21 cellular contexts compared by ENCODE assay signal in the genomic region with DNA sequence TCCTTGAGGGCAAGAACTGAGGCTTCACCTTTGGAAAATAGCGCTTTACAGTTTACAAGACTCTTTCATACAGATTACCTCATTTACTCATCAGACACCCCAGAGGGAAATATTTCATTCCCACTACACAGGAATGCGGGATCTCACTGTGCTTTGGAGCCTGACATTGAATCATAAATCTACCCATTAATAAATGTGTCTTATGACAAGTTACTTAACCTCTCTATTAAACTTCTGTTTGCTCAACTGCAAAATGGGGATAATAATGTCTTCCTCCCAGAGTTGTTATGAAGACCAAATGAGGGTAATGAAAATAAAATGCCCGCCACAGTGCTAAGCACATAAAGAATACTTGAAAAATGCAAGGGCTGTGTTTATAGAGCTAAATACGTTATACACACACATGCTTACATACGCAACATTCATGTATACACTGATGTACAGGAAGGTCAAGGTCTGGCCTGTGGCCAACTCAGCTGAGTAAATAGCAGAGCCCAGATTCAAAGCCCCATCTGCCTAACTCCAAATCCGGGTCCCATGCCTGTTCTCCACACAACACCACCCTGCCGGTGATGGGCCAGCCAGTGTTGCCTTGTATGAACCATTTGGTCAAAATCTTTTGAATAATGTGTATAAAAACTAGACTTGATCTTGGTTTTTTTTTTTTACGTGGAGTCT. TPM values are rescaled to one million over a fixed set of nuclear protein-coding genes. Genes with fewer than 3 reads are reported as not detected.
DNase-seq lines count a peak whose midpoint lies in the region; ATAC-seq and TF ChIP-seq lines count a peak whose summit lies in the region.
"Had no signal": no experiment of that assay in that cellular context is flagged by ENCODE, and none has a peak within 500 bp of the region (broad histone marks: within the 10 kb centered on the region; RNA-seq: fewer than 3 reads in every experiment).

No MANE protein-coding gene starts in this region.

- no peaks in the 10 kb centered on the region for H3K9me3 Mint-ChIP-seq in endodermal cell
- H3K9me3 Mint-ChIP-seq: activated T-helper 1 cell treated with anti-CD3 and anti-CD28 coated beads, Interleukin-12 subunit alpha, Interleukin-12 subunit beta, Interleukin-2, Interleukin-4 antibody, amounts not matched to agents 30 ng/mL and 10 ng/mL and 1 ng/mL, durations not matched to agents 14 hours and 24 hours and 36 hours had no signal

- H3K4me1 Mint-ChIP-seq in endodermal cell: peaks cover 44% of the 10 kb centered on the region

- H3K36me3 ChIP-seq in IMR-90 (ENCODE audit: control insufficient read depth, insufficient read depth, low read length) (no peaks in the 10 kb centered on the region), Panc1 (ENCODE audit: control insufficient read depth, insufficient read depth, low read length) (no peaks in the 10 kb centered on the region), endodermal cell (ENCODE audit: control insufficient read depth, insufficient read depth, low read length) (no peaks in the 10 kb centered on the region)
- H3K36me3 ChIP-seq: heart right ventricle had no signal

- peaks cover 14% of the 10 kb centered on the region; the same call in 1 of the 2 replicates for H3K9me1 ChIP-seq in IMR-90 (ENCODE audit: insufficient read depth, low read length)

- H3K4me1 ChIP-seq in IMR-90 (ENCODE audit: control insufficient read depth, insufficient read depth, low read length) (peaks cover 14% of the 10 kb centered on the region), Panc1 (ENCODE audit: control insufficient read depth, insufficient read depth, low read length) (peaks cover 9% of the 10 kb centered on the region; the same call in 1 of the 2 replicates), endodermal cell (ENCODE audit: control insufficient read depth, insufficient read depth, low read length) (peaks cover 7% of the 10 kb centered on the region)

- peak overlapping the region; percentile 62; the same call in 1 of the 2 replicates for H3K4ac ChIP-seq in IMR-90 (ENCODE audit: low read depth, low read length)

- H3K9me3 ChIP-seq in IMR-90 (ENCODE audit: control insufficient read depth, insufficient read depth, low read length): no peaks in the 10 kb centered on the region
- H3K9me3 ChIP-seq in Panc1 (ENCODE audit: control insufficient read depth, insufficient read depth, low read depth, low read length): no peaks in the 10 kb centered on the region
- H3K9me3 ChIP-seq in endodermal cell (ENCODE audit: control insufficient read depth, low read length): no peaks in the 10 kb centered on the region
- H3K9me3 ChIP-seq: heart right ventricle had no signal

- H3K27ac ChIP-seq in IMR-90 (ENCODE audit: insufficient read depth, low read length): no peak overlapping the region
- H3K27ac ChIP-seq in Panc1 (ENCODE audit: low read length): peak overlapping the region; percentile 55; the same call in 1 of the 2 replicates
- H3K27ac ChIP-seq in endodermal cell (ENCODE audit: low read depth, low read length): no peak overlapping the region
- H3K27ac ChIP-seq: GM23248, heart right ventricle had no signal

- 67% methylated on average over 1 of the region's 8 CpGs; no CpG with 5 or more reads in 1 of the 2 experiments for WGBS in IMR-90 (ENCODE audit: extremely low coverage in 2 of 2, insufficient read length in 1 of 2), 2 experiments
- 75 to 89% methylated on average over 5 to 8 of the region's 8 CpGs for WGBS in endodermal cell (ENCODE audit: insufficient coverage in 1 of 2, insufficient read length in 1 of 2), 2 experiments

- TF ChIP-seq CTCF in IMR-90 (conservative IDR thresholded peaks at IDR 0.05; ENCODE audit: low read depth, low read length) (no peak), Panc1 (IDR thresholded peaks at IDR 0.05) (no peak), endodermal cell (conservative IDR thresholded peaks at IDR 0.05) (no peak)

- H3K79me1 ChIP-seq in IMR-90 (ENCODE audit: low read depth in 1 of 2, low read length in 2 of 2): 0 out of 4 replicates have a peak, but pooled peaks cover 0 to 6% of the 10 kb centered on the region in 2 experiments

- H4K8ac ChIP-seq in IMR-90 (ENCODE audit: low read depth in 2 of 2, low read length in 2 of 2): no peak overlapping the region

- no peak overlapping the region for H3K4me2 ChIP-seq in IMR-90 (ENCODE audit: low read depth, low read length)

- H2BK120ac ChIP-seq in IMR-90 (ENCODE audit: low read depth, low read length): no peak overlapping the region

- H3K27ac Mint-ChIP-seq in endodermal cell: no peak overlapping the region
- H3K27ac Mint-ChIP-seq: activated T-helper 1 cell treated with anti-CD3 and anti-CD28 coated beads, Interleukin-12 subunit alpha, Interleukin-12 subunit beta, Interleukin-2, Interleukin-4 antibody, amounts not matched to agents 30 ng/mL and 10 ng/mL and 1 ng/mL, durations not matched to agents 14 hours and 24 hours and 36 hours had no signal

- CTCF ChIA-PET in IMR-90 (lab: Yijun Ruan, JAX): no interaction called here
- CTCF ChIA-PET in Panc1 (lab: Charles Lee): no interaction called here

- H4K91ac ChIP-seq in IMR-90 (ENCODE audit: insufficient read depth, low read depth, low read length): no peak overlapping the region

- no peaks in the 10 kb centered on the region for H3K36me3 Mint-ChIP-seq in endodermal cell (ENCODE audit: low read depth)

- H4K20me1 ChIP-seq in IMR-90 (ENCODE audit: insufficient read depth, low read length): no peaks in the 10 kb centered on the region

- H3K27me3 ChIP-seq in IMR-90 (ENCODE audit: control insufficient read depth, insufficient read depth, low read length): no peaks in the 10 kb centered on the region
- H3K27me3 ChIP-seq in Panc1 (ENCODE audit: control insufficient read depth, insufficient read depth, low read length): no peaks in the 10 kb centered on the region
- H3K27me3 ChIP-seq in endodermal cell (ENCODE audit: control insufficient read depth, insufficient read depth, low read length, poor library complexity, severe bottlenecking): no peaks in the 10 kb centered on the region
- H3K27me3 ChIP-seq: heart right ventricle had no signal

- DNase-seq in COLO668 (lab: John Stamatoyannopoulos, UW; ENCODE audit: unreplicated experiment): peak; percentile 93
- peak; percentile 82 for DNase-seq in IMR-90
- no peak for DNase-seq in Panc1 (ENCODE audit: low read depth, low spot score)
- DNase-seq in glomerular visceral epithelial cell (ENCODE audit: extremely low spot score): peak; percentile 46
- DNase-seq in activated CD4-positive, alpha-beta T cell treated with anti-CD3 and anti-CD28 coated beads for 1 hour: no peak
- no peak for DNase-seq in SW480 (ENCODE audit: low spot score)
- DNase-seq in endodermal cell: no peak
- DNase-seq in activated gamma-delta T cell (lab: John Stamatoyannopoulos, UW): no peak
- DNase-seq: activated CD4-positive, alpha-beta T cell treated with anti-CD3 and anti-CD28 coated beads, Interleukin-2, amount 50 U/mL, for 4 hours; amniotic stem cell; DND-41; erythroblast; GM23248; heart right ventricle; kidney; NCI-H1092; NCI-H526; occipital lobe; stimulated activated CD4-positive, alpha-beta T cell treated with anti-CD3 and anti-CD28 coated beads, Interleukin-4, amount 100 ng/mL, for 24 hours; trophoblast cell had no signal

- H3K56ac ChIP-seq in IMR-90 (ENCODE audit: extremely low read depth, insufficient read depth, low read length): no peak overlapping the region

- TF ChIP-seq RAD21 in IMR-90 (IDR thresholded peaks at IDR 0.05; ENCODE audit: low read length): no peak

- H2AK5ac ChIP-seq in IMR-90 (ENCODE audit: low read depth, low read length): no peak overlapping the region

- no peak overlapping the region for H3K9ac ChIP-seq in IMR-90 (ENCODE audit: low read depth, low read length)
- H3K9ac ChIP-seq in endodermal cell (ENCODE audit: extremely low read depth, low read length, poor library complexity, severe bottlenecking): no peak overlapping the region
- H3K9ac ChIP-seq: GM23248 had no signal

- intact Hi-C loops in IMR-90 (cut with micrococcal nuclease) (no loop called here), Panc1 (cut with micrococcal nuclease; ENCODE audit: unreplicated experiment) (no loop called here)

- no peak overlapping the region for H4K5ac ChIP-seq in IMR-90 (ENCODE audit: low read depth, low read length)

- H3K4me3 ChIP-seq in IMR-90 (ENCODE audit: insufficient read depth, low read depth, low read length): no peak overlapping the region
- no peak overlapping the region for H3K4me3 ChIP-seq in Panc1 (ENCODE audit: low read depth in 2 of 2, low read length in 2 of 2)
- no peak overlapping the region for H3K4me3 ChIP-seq in endodermal cell (ENCODE audit: low read length)
- H3K4me3 ChIP-seq: GM23248, heart right ventricle had no signal

- POLR2A ChIA-PET in IMR-90 (lab: Charles Lee; ENCODE audit: unreplicated experiment) (no interaction called here), Panc1 (lab: Charles Lee) (no interaction called here)

- in situ Hi-C loops in IMR-90 (cut with MboI; ENCODE audit: low sequenced_read_pairs) (no loop called here), Panc1 (cut with HindIII; ENCODE audit: low pct_unique_long_range_greater_than_20kb, low sequenced_read_pairs) (no loop called here)

- no peak overlapping the region for H2AK9ac ChIP-seq in IMR-90 (replicated peaks; ENCODE audit: low read depth, low read length, poor library complexity)

- ATAC-seq in IMR-90 (ENCODE audit: low read depth): peak; percentile 15; the same call in 1 of the 2 replicates
- no peak for ATAC-seq in Panc1
- ATAC-seq: heart right ventricle had no signal

- no peak for TF ChIP-seq POLR2A in IMR-90 (IDR thresholded peaks at IDR 0.05; ENCODE audit: low read depth, low read length)

- H2BK5ac ChIP-seq in IMR-90 (ENCODE audit: low read depth, low read length, poor library complexity, severe bottlenecking): no peak overlapping the region

- H3K27me3 Mint-ChIP-seq in endodermal cell (ENCODE audit: insufficient read depth): peaks cover 42% of the 10 kb centered on the region

- no peak overlapping the region for H2BK15ac ChIP-seq in IMR-90 (ENCODE audit: low read depth, low read length)

- BruUV-seq in IMR-90 (replicated peaks; lab: Mats Ljungman, UMichigan) (no TSS peak), Panc1 (replicated peaks; lab: Mats Ljungman, UMichigan) (no TSS peak)

- dilution Hi-C loops in IMR-90 (cut with HindIII; ENCODE audit: low sequenced_read_pairs, unreplicated experiment): no loop called here

- no peak overlapping the region for H3K14ac ChIP-seq in IMR-90 (replicated peaks; ENCODE audit: low read depth, low read length)

- H3K23ac ChIP-seq in IMR-90 (ENCODE audit: low read depth, low read length): no peak overlapping the region

- H3K18ac ChIP-seq in IMR-90 (ENCODE audit: low read depth, low read length): no peak overlapping the region

- no peak overlapping the region for H2AFZ ChIP-seq in IMR-90 (replicated peaks; ENCODE audit: low read length, poor library complexity)
- H2AFZ ChIP-seq: GM23248 had no signal

- H2BK20ac ChIP-seq in IMR-90 (ENCODE audit: low read depth, low read length): no peak overlapping the region

- H3K4me3 Mint-ChIP-seq in endodermal cell: no peak overlapping the region
- H3K4me3 Mint-ChIP-seq: activated T-helper 1 cell treated with anti-CD3 and anti-CD28 coated beads, Interleukin-12 subunit alpha, Interleukin-12 subunit beta, Interleukin-2, Interleukin-4 antibody, amounts not matched to agents 30 ng/mL and 10 ng/mL and 1 ng/mL, durations not matched to agents 14 hours and 24 hours and 36 hours had no signal

RNA-seq across cellular contexts. Expression of gene CALM2, which starts 56.6 kb away (rescaled TPM):
- total RNA-seq in IMR-90 (2012; rRNA removed): 290 and 1,344 TPM in 2 replicates
- polyA plus RNA-seq in IMR-90 (2012; rRNA removed): 774 and 970 TPM in 2 replicates
- 56.0 and 99.9 TPM in 2 replicates for polyA plus RNA-seq in IMR-90 (2012; cell fraction: cytosol; rRNA removed)
- polyA plus RNA-seq in IMR-90 (2012; cell fraction: nucleus; rRNA removed; ENCODE audit: low replicate concordance): 20.2 and 214 TPM in 2 replicates
- 705 TPM for total RNA-seq in Panc1 (2021; ENCODE audit: unreplicated experiment)
- polyA plus RNA-seq in Panc1 (2012; ENCODE audit: insufficient read length): 531 TPM
- 100 to 1,000 TPM; 430 TPM for total RNA-seq in endodermal cell
- polyA plus RNA-seq in endodermal cell (2013, experiment 1 of 2): 679 TPM
- polyA plus RNA-seq in endodermal cell (2013, experiment 2 of 2): 697 TPM

Comparison
In these comparisons a context has a peak if more than half of its experiments do, and no peak if none do; other contexts are left out.
1. DNase-seq: peak in COLO668 (single experiment), IMR-90 (single experiment) and glomerular visceral epithelial cell (single experiment); none in Panc1 (single experiment), activated CD4-positive, alpha-beta T cell treated with anti-CD3 and anti-CD28 coated beads for 1 hour (single experiment), SW480 (single experiment), endodermal cell (single experiment) and activated gamma-delta T cell (single experiment).